Comparison of ENCODE assay signal across 23 cellular contexts in genomic region chr16:90000733-90001427, GRCh38. TPM values are rescaled to one million over a fixed set of nuclear protein-coding genes. Genes with fewer than 3 reads are reported as not detected.
"Had no signal": no experiment of that assay in that cellular context is flagged by ENCODE, and none has a peak within 500 bp of the region (broad histone marks: within the 10 kb centered on the region; RNA-seq: fewer than 3 reads in every experiment).

No MANE protein-coding gene starts in this region.

- H3K9me3 ChIP-seq: ascending aorta, gastroesophageal sphincter, right lobe of liver, upper lobe of left lung had no signal

- H3K27ac ChIP-seq: ascending aorta, brain microvascular endothelial cell, gastroesophageal sphincter, heart left ventricle, right lobe of liver, skin epidermis, upper lobe of left lung, VCaP had no signal

- H3K27ac Mint-ChIP-seq: activated CD8-positive, alpha-beta memory T cell treated with anti-CD3 and anti-CD28 coated beads, Interleukin-2, amount 10 ng/mL, durations not matched to agents 7 days and 5 days; activated CD8-positive, alpha-beta T cell treated with anti-CD3 and anti-CD28 coated beads for 36 hours; endodermal cell; memory B cell; stimulated activated effector memory CD8-positive, alpha-beta T cell treated with anti-CD3 and anti-CD28 coated beads, Interleukin-12 subunit alpha, Interleukin-12 subunit beta, amount 100 ng/mL, for 72 hours; T-cell; T-helper 2 cell treated with Interferon-gamma antibody and Interleukin-4, amounts not matched to agents 5 μg/mL and 100 μg/mL, for 36 hours had no signal

- H3K36me3 ChIP-seq: right lobe of liver had no signal

- H3K4me1 ChIP-seq: ascending aorta, gastroesophageal sphincter, heart left ventricle, right lobe of liver, upper lobe of left lung had no signal

- H3K27me3 Mint-ChIP-seq: activated CD4-positive, alpha-beta T cell treated with anti-CD3 and anti-CD28 coated beads, Interleukin-2, amount 10 ng/mL, durations not matched to agents 7 days and 5 days; activated CD8-positive, alpha-beta memory T cell treated with anti-CD3 and anti-CD28 coated beads, Interleukin-2, amount 10 ng/mL, durations not matched to agents 7 days and 5 days; memory B cell; T-cell had no signal

- H3K4me3 ChIP-seq: ascending aorta, esophagus squamous epithelium, gastroesophageal sphincter, heart left ventricle, right lobe of liver, skin epidermis, upper lobe of left lung had no signal

- DNase-seq: activated CD4-positive, alpha-beta T cell treated with anti-CD3 and anti-CD28 coated beads, Interleukin-2, amount 10 ng/mL, durations not matched to agents 7 days and 5 days; activated CD8-positive, alpha-beta memory T cell treated with anti-CD3 and anti-CD28 coated beads, Interleukin-2, amount 10 ng/mL, durations not matched to agents 7 days and 5 days; activated CD8-positive, alpha-beta T cell treated with anti-CD3 and anti-CD28 coated beads for 36 hours; activated effector memory CD4-positive, alpha-beta T cell treated with anti-CD3 and anti-CD28 coated beads, Interleukin-2, amount 50 U/mL, for 16 hours; activated T-cell treated with anti-CD3 and anti-CD28 coated beads for 4 hours; brain microvascular endothelial cell; endodermal cell; esophagus squamous epithelium; heart left ventricle; left cardiac atrium; nephron progenitor cell; right lobe of liver; stimulated activated CD4-positive, alpha-beta T cell treated with anti-CD3 and anti-CD28 coated beads, Interleukin-1b, Interleukin-23, amount 100 ng/mL, for 48 hours; T-cell had no signal

- H3K4me1 Mint-ChIP-seq: activated CD4-positive, alpha-beta T cell treated with anti-CD3 and anti-CD28 coated beads, Interleukin-2, amount 10 ng/mL, durations not matched to agents 7 days and 5 days; endodermal cell; memory B cell; nephron progenitor cell had no signal

- ATAC-seq: activated CD4-positive, CD25-positive, alpha-beta regulatory T cell treated with anti-CD3 and anti-CD28 coated beads, Interleukin-2, amount 50 U/mL, for 24 hours; activated CD8-positive, alpha-beta memory T cell treated with anti-CD3 and anti-CD28 coated beads, Interleukin-2, amount 10 ng/mL, durations not matched to agents 7 days and 5 days; activated CD8-positive, alpha-beta T cell treated with anti-CD3 and anti-CD28 coated beads for 36 hours; gastroesophageal sphincter; stimulated activated effector memory CD8-positive, alpha-beta T cell treated with anti-CD3 and anti-CD28 coated beads, Interleukin-12 subunit alpha, Interleukin-12 subunit beta, amount 100 ng/mL, for 72 hours; T-cell had no signal

- H3K9me3 Mint-ChIP-seq: stimulated activated effector memory CD8-positive, alpha-beta T cell treated with anti-CD3 and anti-CD28 coated beads, Interleukin-12 subunit alpha, Interleukin-12 subunit beta, amount 100 ng/mL, for 72 hours; T-cell had no signal

- H3K4me3 Mint-ChIP-seq: activated CD4-positive, alpha-beta T cell treated with anti-CD3 and anti-CD28 coated beads, Interleukin-2, amount 10 ng/mL, durations not matched to agents 7 days and 5 days; activated CD8-positive, alpha-beta memory T cell treated with anti-CD3 and anti-CD28 coated beads, Interleukin-2, amount 10 ng/mL, durations not matched to agents 7 days and 5 days; activated CD8-positive, alpha-beta T cell treated with anti-CD3 and anti-CD28 coated beads for 36 hours; endodermal cell; memory B cell; nephron progenitor cell; stimulated activated effector memory CD8-positive, alpha-beta T cell treated with anti-CD3 and anti-CD28 coated beads, Interleukin-12 subunit alpha, Interleukin-12 subunit beta, amount 100 ng/mL, for 72 hours; T-cell; T-helper 2 cell treated with Interferon-gamma antibody and Interleukin-4, amounts not matched to agents 5 μg/mL and 100 μg/mL, for 36 hours had no signal

- H3K27me3 ChIP-seq: ascending aorta, brain microvascular endothelial cell, esophagus squamous epithelium, gastroesophageal sphincter, heart left ventricle, right lobe of liver, upper lobe of left lung had no signal

RNA-seq across cellular contexts. Expression of gene DBNDD1, which starts 18.4 kb away (rescaled TPM):
- total RNA-seq: activated CD8-positive, alpha-beta memory T cell treated with anti-CD3 and anti-CD28 coated beads, Interleukin-2, amount 10 ng/mL, durations not matched to agents 7 days and 5 days had no signal
